19 cellular contexts compared by ENCODE assay signal in genomic region chr4:2839060-2839459, GRCh38. TPM values are rescaled to one million over a fixed set of nuclear protein-coding genes. Genes with fewer than 3 reads are reported as not detected.
DNase-seq lines count a peak whose midpoint lies in the region; ATAC-seq and TF ChIP-seq lines count a peak whose summit lies in the region.
"Had no signal": no experiment of that assay in that cellular context is flagged by ENCODE, and none has a peak within 500 bp of the region (broad histone marks: within the 10 kb centered on the region; RNA-seq: fewer than 3 reads in every experiment).

No MANE protein-coding gene starts in this region.

- H3K79me2 ChIP-seq in MM.1S (ENCODE audit: low read length): peaks cover under 1% of the 10 kb centered on the region

- H3K4me1 Mint-ChIP-seq in activated CD4-positive, alpha-beta T cell treated with anti-CD3 and anti-CD28 coated beads for 36 hours: peaks cover 51% of the 10 kb centered on the region

- H3K36me3 ChIP-seq in MM.1S (replicated peaks; ENCODE audit: insufficient read depth, low read length) (no peaks in the 10 kb centered on the region), neutrophil (peaks cover 39% of the 10 kb centered on the region), esophagus muscularis mucosa (peaks cover 0 to 20% (median 10%) of the 10 kb centered on the region in 4 donors)

- H3K4me3 Mint-ChIP-seq in activated CD4-positive, alpha-beta T cell treated with anti-CD3 and anti-CD28 coated beads for 36 hours: peak overlapping the region; percentile 78
- H3K4me3 Mint-ChIP-seq: neural progenitor cell had no signal

- ATAC-seq in activated CD4-positive, alpha-beta T cell treated with anti-CD3 and anti-CD28 coated beads for 36 hours: no peak
- ATAC-seq in activated naive CD4-positive, alpha-beta T cell treated with anti-CD3 and anti-CD28 coated beads, Interleukin-2, amount 50 U/mL, for 72 hours: no peak
- ATAC-seq in omental fat pad (ENCODE audit: low FRiP score): no peak
- ATAC-seq: stimulated activated memory B cell treated with anti-CD40 and anti-IgM and Interleukin-4, amounts not matched to agents 10 μg/mL and 1 μg/mL and 100 μg/mL, for 72 hours had no signal

- no peak overlapping the region for H3K9ac ChIP-seq in MM.1S (ENCODE audit: low read length)
- H3K9ac ChIP-seq: neural progenitor cell had no signal

- H3K27ac Mint-ChIP-seq in activated CD4-positive, alpha-beta T cell treated with anti-CD3 and anti-CD28 coated beads for 36 hours: peak overlapping the region; percentile 96
- H3K27ac Mint-ChIP-seq in activated naive CD4-positive, alpha-beta T cell treated with anti-CD3 and anti-CD28 coated beads, Interleukin-2, amount 50 U/mL, for 72 hours: peak overlapping the region; percentile 88 to 94

- intact Hi-C loops in activated CD4-positive, alpha-beta T cell treated with anti-CD3 and anti-CD28 coated beads for 36 hours (cut with DNase I, micrococcal nuclease): loop anchor here in 1 of 2 experiments (1.0 kb wide), 1 partner anchor 83 kb away; the partner anchor contains the start of gene TNIP2
- intact Hi-C loops in esophagus muscularis mucosa (cut with DNase I): no loop called here

- H3K9me3 ChIP-seq in MM.1S (replicated peaks; ENCODE audit: insufficient read depth, low read length) (no peaks in the 10 kb centered on the region), neutrophil (no peaks in the 10 kb centered on the region), esophagus muscularis mucosa (no peaks in the 10 kb centered on the region)
- H3K9me3 ChIP-seq: upper lobe of left lung had no signal

- H3K4me3 ChIP-seq in MM.1S (ENCODE audit: low read length) (no peak overlapping the region), neutrophil (ENCODE audit: low read depth in 1 of 2, low read length in 1 of 2) (no peak overlapping the region), esophagus muscularis mucosa (no peak overlapping the region)
- H3K4me3 ChIP-seq: BLaER1 treated with 17β-estradiol and CSF1 and Interleukin-3, amounts not matched to agents 10 nM and 100 nM; neural progenitor cell had no signal

- peaks cover 6% of the 10 kb centered on the region for H3K4me1 ChIP-seq in MM.1S (ENCODE audit: low read length)
- H3K4me1 ChIP-seq in neutrophil (ENCODE audit: control insufficient read depth in 1 of 2, insufficient read depth in 1 of 2, low read depth in 1 of 2, low read length in 1 of 2): peaks cover 43 to 46% of the 10 kb centered on the region in 2 experiments
- H3K4me1 ChIP-seq in esophagus muscularis mucosa: peaks cover 15 to 36% (median 28%) of the 10 kb centered on the region in 4 donors

- peaks cover 6% of the 10 kb centered on the region for H3K36me3 Mint-ChIP-seq in activated CD4-positive, alpha-beta T cell treated with anti-CD3 and anti-CD28 coated beads for 36 hours (ENCODE audit: low read depth)
- H3K36me3 Mint-ChIP-seq in activated naive CD4-positive, alpha-beta T cell treated with anti-CD3 and anti-CD28 coated beads, Interleukin-2, amount 50 U/mL, for 72 hours: peaks cover under 1 to 24% of the 10 kb centered on the region in 2 donors

- POLR2A ChIA-PET in activated CD4-positive, alpha-beta T cell treated with anti-CD3 and anti-CD28 coated beads for 36 hours (lab: Charles Lee): no interaction called here

- WGBS in esophagus muscularis mucosa: 96% methylated on average over 3 of the region's 3 CpGs

- peak overlapping the region; percentile 36; the same call in 1 of the 2 replicates for H3K4me2 ChIP-seq in MM.1S (ENCODE audit: low read depth, low read length)
- H3K4me2 ChIP-seq: neural progenitor cell had no signal

- no peak for TF ChIP-seq CTCF in MM.1S (IDR thresholded peaks at IDR 0.05; ENCODE audit: low read length)
- TF ChIP-seq CTCF in neutrophil (IDR thresholded peaks at IDR 0.05): no peak
- TF ChIP-seq CTCF in esophagus muscularis mucosa (IDR thresholded peaks at IDR 0.05): no peak
- no peak for TF ChIP-seq CTCF in omental fat pad (IDR thresholded peaks at IDR 0.05)

- H3K27me3 ChIP-seq in MM.1S (replicated peaks; ENCODE audit: insufficient read depth, low read length) (no peaks in the 10 kb centered on the region), neutrophil (no peaks in the 10 kb centered on the region), esophagus muscularis mucosa (no peaks in the 10 kb centered on the region)
- H3K27me3 ChIP-seq: neural progenitor cell, upper lobe of left lung had no signal

- CTCF ChIA-PET in activated CD4-positive, alpha-beta T cell treated with anti-CD3 and anti-CD28 coated beads for 36 hours (lab: Charles Lee): interaction anchor here (0.6 to 2.5 kb wide), 7 partner anchors 9 to 1146 kb away, joined by 3 to 7 read pairs (median 3); no protein-coding TSS in a partner anchor

- no peak overlapping the region for H3K27ac ChIP-seq in MM.1S (ENCODE audit: low read length)
- H3K27ac ChIP-seq in neutrophil: peak overlapping the region; percentile 91
- H3K27ac ChIP-seq in esophagus muscularis mucosa (replicated peaks in 1 of 4): no peak overlapping the region
- H3K27ac ChIP-seq: neural progenitor cell had no signal

- DNase-seq in activated CD4-positive, alpha-beta T cell treated with anti-CD3 and anti-CD28 coated beads for 36 hours: no peak
- DNase-seq in activated CD4-positive, alpha-beta T cell treated with anti-CD3 and anti-CD28 coated beads for 48 hours: no peak
- no peak for DNase-seq in MM.1S
- no peak for DNase-seq in activated naive CD4-positive, alpha-beta T cell treated with anti-CD3 and anti-CD28 coated beads, Interleukin-2, amount 50 U/mL, for 72 hours (ENCODE audit: low spot score in 2 of 2)
- no peak for DNase-seq in NCI-H345 treated with DMSO at 0.1 percent for 48 hours (lab: John Stamatoyannopoulos, UW; ENCODE audit: unreplicated experiment)
- no peak for DNase-seq in esophagus muscularis mucosa (ENCODE audit: extremely low spot score)
- DNase-seq in omental fat pad (ENCODE audit: low spot score): no peak
- DNase-seq: activated CD4-positive, CD25-positive, alpha-beta regulatory T cell; H7; islet precursor cell; Kasumi-1; mammary epithelial cell; NCI-H1436; NCI-H2227 treated with DMSO at 0.1 percent for 48 hours; upper lobe of left lung had no signal

- no peak for TF ChIP-seq POLR2A in esophagus muscularis mucosa (IDR thresholded peaks at IDR 0.05; ENCODE audit: low read depth)

- H3K9me3 Mint-ChIP-seq in activated CD4-positive, alpha-beta T cell treated with anti-CD3 and anti-CD28 coated beads for 36 hours (ENCODE audit: low read depth): peaks cover 2% of the 10 kb centered on the region
- peaks cover 7 to 9% of the 10 kb centered on the region in 2 donors for H3K9me3 Mint-ChIP-seq in activated naive CD4-positive, alpha-beta T cell treated with anti-CD3 and anti-CD28 coated beads, Interleukin-2, amount 50 U/mL, for 72 hours

- no peaks in the 10 kb centered on the region for H3F3A ChIP-seq in MM.1S (ENCODE audit: insufficient read depth, low read length)

- no peaks in the 10 kb centered on the region for H3K9me2 ChIP-seq in MM.1S (replicated peaks; ENCODE audit: insufficient read depth, low read length)

- no peak for TF ChIP-seq EP300 in esophagus muscularis mucosa (IDR thresholded peaks at IDR 0.05)

- no peaks in the 10 kb centered on the region for H3K27me3 Mint-ChIP-seq in activated CD4-positive, alpha-beta T cell treated with anti-CD3 and anti-CD28 coated beads for 36 hours
- H3K27me3 Mint-ChIP-seq: stimulated activated memory B cell treated with anti-CD40 and anti-IgM and Interleukin-4, amounts not matched to agents 10 μg/mL and 1 μg/mL and 100 μg/mL, for 72 hours had no signal

- H2AFZ ChIP-seq in MM.1S (ENCODE audit: low read length): no peak overlapping the region
- H2AFZ ChIP-seq: neural progenitor cell had no signal

- no peaks in the 10 kb centered on the region for H4K20me1 ChIP-seq in MM.1S (ENCODE audit: insufficient read depth, low read length)

RNA-seq across cellular contexts. Expression of gene ADD1, which starts 4.6 kb away (rescaled TPM):
- 100 to 1,000 TPM; 196 to 206 TPM for total RNA-seq in activated CD4-positive, alpha-beta T cell treated with anti-CD3 and anti-CD28 coated beads for 36 hours
- total RNA-seq in activated naive CD4-positive, alpha-beta T cell treated with anti-CD3 and anti-CD28 coated beads, Interleukin-2, amount 50 U/mL, for 72 hours: 100 to 1,000 TPM; 216 to 239 TPM
- 100 to 1,000 TPM; 253 to 402 (median 311) TPM for total RNA-seq in esophagus muscularis mucosa
- total RNA-seq in omental fat pad: 100 to 1,000 TPM; 155 to 269 (median 177) TPM

RNA-seq across cellular contexts. Expression of gene SH3BP2, which starts 46.2 kb away (rescaled TPM):
- 10 to 100 TPM; 63.3 to 68.3 TPM for total RNA-seq in activated CD4-positive, alpha-beta T cell treated with anti-CD3 and anti-CD28 coated beads for 36 hours
- 10 to 100 TPM; 56.6 to 77.6 TPM for total RNA-seq in activated naive CD4-positive, alpha-beta T cell treated with anti-CD3 and anti-CD28 coated beads, Interleukin-2, amount 50 U/mL, for 72 hours
- 10 to 100 TPM; 25.2 to 34.5 (median 31.5) TPM for total RNA-seq in esophagus muscularis mucosa
- total RNA-seq in omental fat pad: 100 to 1,000 TPM in 1 of 4 donors, 10 to 100 TPM in 3; 26.2 to 109 (median 66.0) TPM
